1 cellular context compared by ENCODE assay signal in the genomic region with DNA sequence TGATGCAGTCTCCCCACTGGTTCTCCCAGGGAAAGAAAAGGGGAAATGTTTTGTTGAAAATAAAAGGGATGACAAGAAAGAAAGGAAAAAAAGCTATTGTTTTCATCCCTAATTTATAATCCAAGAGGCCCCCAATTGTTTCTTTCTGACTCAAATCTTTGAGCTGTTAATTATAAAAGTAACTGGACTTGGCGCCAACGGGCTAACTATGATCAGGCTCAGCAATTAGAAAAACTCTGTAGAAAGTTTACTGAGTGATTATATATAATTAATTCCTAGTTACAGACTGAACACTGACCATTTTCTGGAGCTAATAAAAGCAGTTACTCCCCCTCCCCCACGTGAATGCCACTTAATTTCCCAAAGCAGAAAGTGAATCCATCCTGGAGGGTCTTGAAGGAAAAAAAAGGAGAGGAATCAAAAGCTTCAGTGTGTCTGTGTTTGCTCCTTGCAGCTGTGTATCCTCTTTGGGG.
TF ChIP-seq lines count a peak whose summit lies in the region.

No MANE protein-coding gene starts in this region.

TF ChIP-seq in GM12878, 131 proteins besides CTCF, POLR2A, EP300 and RAD21 (continued from another document):
- TF ChIP-seq, protein P1, sequence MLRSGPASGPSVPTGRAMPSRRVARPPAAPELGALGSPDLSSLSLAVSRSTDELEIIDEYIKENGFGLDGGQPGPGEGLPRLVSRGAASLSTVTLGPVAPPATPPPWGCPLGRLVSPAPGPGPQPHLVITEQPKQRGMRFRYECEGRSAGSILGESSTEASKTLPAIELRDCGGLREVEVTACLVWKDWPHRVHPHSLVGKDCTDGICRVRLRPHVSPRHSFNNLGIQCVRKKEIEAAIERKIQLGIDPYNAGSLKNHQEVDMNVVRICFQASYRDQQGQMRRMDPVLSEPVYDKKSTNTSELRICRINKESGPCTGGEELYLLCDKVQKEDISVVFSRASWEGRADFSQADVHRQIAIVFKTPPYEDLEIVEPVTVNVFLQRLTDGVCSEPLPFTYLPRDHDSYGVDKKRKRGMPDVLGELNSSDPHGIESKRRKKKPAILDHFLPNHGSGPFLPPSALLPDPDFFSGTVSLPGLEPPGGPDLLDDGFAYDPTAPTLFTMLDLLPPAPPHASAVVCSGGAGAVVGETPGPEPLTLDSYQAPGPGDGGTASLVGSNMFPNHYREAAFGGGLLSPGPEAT (IDR thresholded peaks at IDR 0.05; ENCODE audit: low read depth): no peak
- TF ChIP-seq BHLHE40 (IDR thresholded peaks at IDR 0.05; ENCODE audit: borderline replicate concordance in 1 of 2, low read depth in 2 of 2, low read length in 1 of 2) (no peak), CBX3 (IDR thresholded peaks at IDR 0.05; ENCODE audit: borderline replicate concordance, low read depth) (no peak)
- TF ChIP-seq, protein P2, sequence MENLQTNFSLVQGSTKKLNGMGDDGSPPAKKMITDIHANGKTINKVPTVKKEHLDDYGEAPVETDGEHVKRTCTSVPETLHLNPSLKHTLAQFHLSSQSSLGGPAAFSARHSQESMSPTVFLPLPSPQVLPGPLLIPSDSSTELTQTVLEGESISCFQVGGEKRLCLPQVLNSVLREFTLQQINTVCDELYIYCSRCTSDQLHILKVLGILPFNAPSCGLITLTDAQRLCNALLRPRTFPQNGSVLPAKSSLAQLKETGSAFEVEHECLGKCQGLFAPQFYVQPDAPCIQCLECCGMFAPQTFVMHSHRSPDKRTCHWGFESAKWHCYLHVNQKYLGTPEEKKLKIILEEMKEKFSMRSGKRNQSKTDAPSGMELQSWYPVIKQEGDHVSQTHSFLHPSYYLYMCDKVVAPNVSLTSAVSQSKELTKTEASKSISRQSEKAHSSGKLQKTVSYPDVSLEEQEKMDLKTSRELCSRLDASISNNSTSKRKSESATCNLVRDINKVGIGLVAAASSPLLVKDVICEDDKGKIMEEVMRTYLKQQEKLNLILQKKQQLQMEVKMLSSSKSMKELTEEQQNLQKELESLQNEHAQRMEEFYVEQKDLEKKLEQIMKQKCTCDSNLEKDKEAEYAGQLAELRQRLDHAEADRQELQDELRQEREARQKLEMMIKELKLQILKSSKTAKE (IDR thresholded peaks at IDR 0.05; ENCODE audit: low read depth, poor library complexity, severe bottlenecking): no peak
